Comparison of ENCODE assay signal across 1 cellular context in genomic region chr9:95082401-95083084, GRCh38.
TF ChIP-seq lines count a peak whose summit lies in the region.

No MANE protein-coding gene starts in this region.

TF ChIP-seq in HepG2, 621 proteins besides CTCF, POLR2A, EP300 and RAD21 (continued from another document):
- TF ChIP-seq ZNF318 (CRISPR knock-in tag; IDR thresholded peaks at IDR 0.05) (no peak), E2F5 (CRISPR knock-in tag; conservative IDR thresholded peaks at IDR 0.05) (no peak), ZNF619 (CRISPR knock-in tag; IDR thresholded peaks at IDR 0.05) (no peak), ZBTB7A (CRISPR knock-in tag; IDR thresholded peaks at IDR 0.05) (no peak)
